13 cellular contexts compared by ENCODE assay signal in genomic region chr3:47817609-47818008, GRCh38. TPM values are rescaled to one million over a fixed set of nuclear protein-coding genes. Genes with fewer than 3 reads are reported as not detected.
DNase-seq lines count a peak whose midpoint lies in the region; ATAC-seq and TF ChIP-seq lines count a peak whose summit lies in the region.
"Had no signal": no experiment of that assay in that cellular context is flagged by ENCODE, and none has a peak within 500 bp of the region (broad histone marks: within the 10 kb centered on the region; RNA-seq: fewer than 3 reads in every experiment).

No MANE protein-coding gene starts in this region.

- intact Hi-C loops in heart left ventricle (cut with DNase I): no loop called here

- no peaks in the 10 kb centered on the region for H3K9me3 Mint-ChIP-seq in natural killer cell treated with Interleukin-12 subunit alpha and Interleukin-12 subunit beta and Interleukin-15 and Interleukin-18, amount 100 ng/mL, for 72 hours
- H3K9me3 Mint-ChIP-seq: CD4-positive, alpha-beta T cell; H9 had no signal

- H3K4me3 Mint-ChIP-seq in natural killer cell treated with Interleukin-12 subunit alpha and Interleukin-12 subunit beta and Interleukin-15 and Interleukin-18, amount 100 ng/mL, for 72 hours: no peak overlapping the region
- H3K4me3 Mint-ChIP-seq: CD4-positive, alpha-beta T cell; H9 had no signal

- WGBS in heart left ventricle, 4 donors: 92 to 94% (median 94%) methylated on average over 7 of the region's 7 CpGs

- H3K4me3 ChIP-seq in cardiac muscle cell: no peak overlapping the region
- no peak overlapping the region for H3K4me3 ChIP-seq in heart left ventricle

- H3K27me3 Mint-ChIP-seq in natural killer cell treated with Interleukin-12 subunit alpha and Interleukin-12 subunit beta and Interleukin-15 and Interleukin-18, amount 100 ng/mL, for 72 hours: no peaks in the 10 kb centered on the region
- H3K27me3 Mint-ChIP-seq: CD4-positive, alpha-beta T cell had no signal

- H3K27ac ChIP-seq in cardiac muscle cell: peak overlapping the region; percentile 3
- H3K27ac ChIP-seq in heart left ventricle: no peak overlapping the region
- H3K27ac ChIP-seq: C4-2B had no signal

- peaks cover 6% of the 10 kb centered on the region for H3K36me3 Mint-ChIP-seq in natural killer cell treated with Interleukin-12 subunit alpha and Interleukin-12 subunit beta and Interleukin-15 and Interleukin-18, amount 100 ng/mL, for 72 hours

- H3K27me3 ChIP-seq in cardiac muscle cell (no peaks in the 10 kb centered on the region), heart left ventricle (no peaks in the 10 kb centered on the region)

- H3K4me1 ChIP-seq in cardiac muscle cell (ENCODE audit: low read depth) (no peaks in the 10 kb centered on the region), heart left ventricle (no peaks in the 10 kb centered on the region)
- H3K4me1 ChIP-seq: Caco-2 had no signal

- DNase-seq in cardiac muscle cell (ENCODE audit: low read depth in 1 of 2, low spot score in 1 of 2) (no peak), heart left ventricle (no peak), GM13977 (ENCODE audit: low spot score) (peak; percentile 14), T-helper 1 cell (no peak), NOMO-1 treated with dmso at 0.1 percent for 144 hours (lab: John Stamatoyannopoulos, UW; ENCODE audit: unreplicated experiment) (no peak)
- DNase-seq in natural killer cell treated with Interleukin-12 subunit alpha and Interleukin-12 subunit beta and Interleukin-15 and Interleukin-18, amount 100 ng/mL, for 72 hours (ENCODE audit: low spot score): no peak
- no peak for DNase-seq in stimulated activated CD4-positive, alpha-beta T cell treated with anti-CD3 and anti-CD28 coated beads, Interleukin-4, amount 100 ng/mL, for 24 hours
- DNase-seq: Caco-2; CD4-positive, alpha-beta T cell; GOT3; H9; IMR-90 had no signal

- ATAC-seq in heart left ventricle: no peak
- ATAC-seq in natural killer cell treated with Interleukin-12 subunit alpha and Interleukin-12 subunit beta and Interleukin-15 and Interleukin-18, amount 100 ng/mL, for 72 hours: peak; percentile 43 to 63

- no peak for TF ChIP-seq POLR2A in heart left ventricle (IDR thresholded peaks at IDR 0.05)

- in situ Hi-C loops in GM13977 (cut with MboI; ENCODE audit: low pct_unique_long_range_greater_than_20kb, low sequenced_read_pairs, unreplicated experiment): no loop called here

- H3K9me3 ChIP-seq in cardiac muscle cell (ENCODE audit: low read depth) (no peaks in the 10 kb centered on the region), heart left ventricle (no peaks in the 10 kb centered on the region)
- H3K9me3 ChIP-seq: Caco-2 had no signal

- H3K36me3 ChIP-seq in cardiac muscle cell (peaks cover 6% of the 10 kb centered on the region), heart left ventricle (peaks cover 0 to 91% (median 68%) of the 10 kb centered on the region in 9 donors)

- TF ChIP-seq CTCF in cardiac muscle cell (IDR thresholded peaks at IDR 0.05; ENCODE audit: low read depth, low read length) (no peak), heart left ventricle (IDR thresholded peaks at IDR 0.05) (no peak), GM13977 (IDR thresholded peaks at IDR 0.05; ENCODE audit: extremely low read depth, insufficient read depth, missing control alignments) (no peak)

- peaks cover 0 to 7% of the 10 kb centered on the region in 2 donors for H3K4me1 Mint-ChIP-seq in natural killer cell treated with Interleukin-12 subunit alpha and Interleukin-12 subunit beta and Interleukin-15 and Interleukin-18, amount 100 ng/mL, for 72 hours (ENCODE audit: low read depth in 2 of 2)
- H3K4me1 Mint-ChIP-seq: H9 had no signal

- H3K27ac Mint-ChIP-seq in natural killer cell treated with Interleukin-12 subunit alpha and Interleukin-12 subunit beta and Interleukin-15 and Interleukin-18, amount 100 ng/mL, for 72 hours: peak overlapping the region in 1 of 2 donors; percentile 34
- H3K27ac Mint-ChIP-seq: CD4-positive, alpha-beta T cell had no signal

RNA-seq across cellular contexts. Expression of gene DHX30, which starts 14.7 kb away (rescaled TPM):
- total RNA-seq in cardiac muscle cell (118 and 120 TPM in 2 replicates), heart left ventricle (10 to 100 TPM; 41.2 to 74.4 (median 49.4) TPM)
- polyA plus RNA-seq in cardiac muscle cell (86.4 and 94.4 TPM in 2 replicates), heart left ventricle (10 to 100 TPM; 30.7 to 56.3 TPM)
- total RNA-seq in natural killer cell treated with Interleukin-12 subunit alpha and Interleukin-12 subunit beta and Interleukin-15 and Interleukin-18, amount 100 ng/mL, for 72 hours: 100 to 1,000 TPM; 101 to 177 TPM

RNA-seq across cellular contexts. Expression of gene SMARCC1, which starts 35.9 kb away (rescaled TPM):
- total RNA-seq in cardiac muscle cell (54.3 and 109 TPM in 2 replicates), heart left ventricle (10 to 100 TPM; 17.6 to 31.4 (median 25.5) TPM)
- polyA plus RNA-seq in cardiac muscle cell (86.9 TPM in 2 replicates), heart left ventricle (10 to 100 TPM in 1 of 2 donors, 1 to 10 TPM in 1; 5.8 to 17.2 TPM)
- total RNA-seq in natural killer cell treated with Interleukin-12 subunit alpha and Interleukin-12 subunit beta and Interleukin-15 and Interleukin-18, amount 100 ng/mL, for 72 hours: 100 to 1,000 TPM in 1 of 2 donors, 10 to 100 TPM in 1; 93.8 to 130 TPM

Comparison
In these comparisons a context has a peak if more than half of its experiments do, and no peak if none do; other contexts are left out.
1. ATAC-seq: peak in natural killer cell treated with Interleukin-12 subunit alpha and Interleukin-12 subunit beta and Interleukin-15 and Interleukin-18, amount 100 ng/mL, for 72 hours (2 of 2); none in heart left ventricle (0 of 4).